Comparison of ENCODE assay signal across 18 cellular contexts in the genomic region with DNA sequence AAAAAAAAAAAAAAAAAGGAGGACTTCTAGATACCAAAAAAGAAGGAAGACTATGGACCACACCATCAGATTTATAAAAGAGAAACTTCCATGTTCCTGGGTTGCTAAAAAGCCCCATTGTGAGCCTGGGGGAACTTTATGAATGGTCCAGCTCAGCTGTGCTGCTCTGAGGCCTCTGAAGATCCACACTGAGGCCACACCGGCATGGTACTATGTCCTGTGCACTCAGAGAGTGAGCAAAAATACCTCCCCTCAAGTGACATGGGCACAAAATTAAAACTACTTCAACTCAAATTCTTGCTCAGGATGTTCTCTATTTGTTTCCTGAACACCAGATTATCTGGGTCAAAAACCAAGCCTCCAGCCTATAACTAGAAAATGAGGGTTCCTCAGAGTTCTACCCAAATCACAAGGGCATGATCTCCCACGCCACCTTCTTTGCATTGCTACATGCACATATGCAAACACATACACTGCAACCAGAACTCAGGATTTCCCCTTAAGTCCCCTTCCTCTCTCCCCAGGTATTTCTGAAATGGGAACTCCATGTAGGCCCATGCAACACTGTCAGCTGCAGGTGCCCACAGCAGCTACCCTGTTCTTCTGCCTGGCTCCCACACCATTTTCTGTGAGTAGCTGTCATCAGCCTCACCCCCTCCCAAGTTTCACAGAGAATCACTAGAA.
DNase-seq lines count a peak whose midpoint lies in the region; ATAC-seq and TF ChIP-seq lines count a peak whose summit lies in the region.
"Had no signal": no experiment of that assay in that cellular context is flagged by ENCODE, and none has a peak within 500 bp of the region (broad histone marks: within the 10 kb centered on the region; RNA-seq: fewer than 3 reads in every experiment).

No MANE protein-coding gene starts in this region.

- H3K4me3 ChIP-seq in esophagus muscularis mucosa (no peak overlapping the region), breast epithelium (no peak overlapping the region), sigmoid colon (no peak overlapping the region)
- H3K4me3 ChIP-seq: body of pancreas, right atrium auricular region, upper lobe of right lung had no signal

- DNase-seq in esophagus muscularis mucosa (ENCODE audit: extremely low spot score), result peak; percentile 62
- DNase-seq in breast epithelium (ENCODE audit: low spot score in 2 of 2), result no peak
- no peak for DNase-seq in sigmoid colon
- no peak for DNase-seq in mucosa of gallbladder (ENCODE audit: low spot score)
- DNase-seq in cerebellum (ENCODE audit: low spot score), result no peak
- DNase-seq: activated CD4-positive, alpha-beta T cell treated with anti-CD3 and anti-CD28 coated beads, Interleukin-2, amount 50 U/mL, for 4 hours; activated gamma-delta T cell treated with Interleukin-2 at 50 U/mL for 16 hours; body of pancreas; DMS79; NCI-H1694; nephron progenitor cell; RPMI8226; stimulated activated CD4-positive, alpha-beta T cell treated with anti-CD3 and anti-CD28 coated beads, Interleukin-2, amount 100 ng/mL, for 48 hours; upper lobe of right lung had no signal

- TF ChIP-seq POLR2A in esophagus muscularis mucosa (IDR thresholded peaks at IDR 0.05; ENCODE audit: low read depth) (no peak), breast epithelium (IDR thresholded peaks at IDR 0.05) (no peak), sigmoid colon (IDR thresholded peaks at IDR 0.05) (no peak)

- WGBS in esophagus muscularis mucosa, result 100% methylated on average over 2 of the region's 2 CpGs
- 85 to 93% methylated on average over 2 of the region's 2 CpGs for WGBS in sigmoid colon, 2 donors

- TF ChIP-seq EP300 in esophagus muscularis mucosa (IDR thresholded peaks at IDR 0.05) (no peak), sigmoid colon (IDR thresholded peaks at IDR 0.05) (no peak)

- H3K27me3 ChIP-seq in esophagus muscularis mucosa (no peaks in the 10 kb centered on the region), breast epithelium (no peaks in the 10 kb centered on the region), sigmoid colon (no peaks in the 10 kb centered on the region)
- H3K27me3 ChIP-seq: body of pancreas, right atrium auricular region, upper lobe of right lung had no signal

- no peaks in the 10 kb centered on the region for H3K4me1 ChIP-seq in esophagus muscularis mucosa
- peaks cover 0 to 2% of the 10 kb centered on the region in 2 donors for H3K4me1 ChIP-seq in breast epithelium
- H3K4me1 ChIP-seq in sigmoid colon, result no peaks in the 10 kb centered on the region
- H3K4me1 ChIP-seq: right atrium auricular region had no signal

- no peak for TF ChIP-seq CTCF in esophagus muscularis mucosa (IDR thresholded peaks at IDR 0.05)
- TF ChIP-seq CTCF in breast epithelium (IDR thresholded peaks at IDR 0.05), result no peak
- no peak for TF ChIP-seq CTCF in sigmoid colon (IDR thresholded peaks at IDR 0.05)

- H3K36me3 ChIP-seq in esophagus muscularis mucosa (no peaks in the 10 kb centered on the region), breast epithelium (no peaks in the 10 kb centered on the region), sigmoid colon (no peaks in the 10 kb centered on the region)
- H3K36me3 ChIP-seq: right atrium auricular region, upper lobe of right lung had no signal

- H3K9me3 ChIP-seq in esophagus muscularis mucosa (no peaks in the 10 kb centered on the region), breast epithelium (no peaks in the 10 kb centered on the region), sigmoid colon (no peaks in the 10 kb centered on the region)
- H3K9me3 ChIP-seq: body of pancreas, right atrium auricular region, upper lobe of right lung had no signal

- no peak overlapping the region for H3K27ac ChIP-seq in esophagus muscularis mucosa (replicated peaks in 1 of 4)
- no peak overlapping the region for H3K27ac ChIP-seq in breast epithelium
- H3K27ac ChIP-seq in sigmoid colon, result no peak overlapping the region
- H3K27ac ChIP-seq: body of pancreas, right atrium auricular region, upper lobe of right lung had no signal

- ATAC-seq in GM18517 (IDR thresholded peaks at IDR 0.05; ENCODE audit: unreplicated experiment) (peak; percentile 49), GM21423 (IDR thresholded peaks at IDR 0.05; ENCODE audit: unreplicated experiment) (peak; percentile 60), HG03039 (IDR thresholded peaks at IDR 0.05; ENCODE audit: unreplicated experiment) (peak; percentile 78)
- ATAC-seq: body of pancreas, upper lobe of right lung had no signal

- intact Hi-C loops in esophagus muscularis mucosa (cut with DNase I), result no loop called here
- intact Hi-C loops in breast epithelium (cut with DNase I; ENCODE audit: low total_unique reads), result no loop called here
- intact Hi-C loops in sigmoid colon (cut with DNase I), result no loop called here
